In the genomic region with DNA sequence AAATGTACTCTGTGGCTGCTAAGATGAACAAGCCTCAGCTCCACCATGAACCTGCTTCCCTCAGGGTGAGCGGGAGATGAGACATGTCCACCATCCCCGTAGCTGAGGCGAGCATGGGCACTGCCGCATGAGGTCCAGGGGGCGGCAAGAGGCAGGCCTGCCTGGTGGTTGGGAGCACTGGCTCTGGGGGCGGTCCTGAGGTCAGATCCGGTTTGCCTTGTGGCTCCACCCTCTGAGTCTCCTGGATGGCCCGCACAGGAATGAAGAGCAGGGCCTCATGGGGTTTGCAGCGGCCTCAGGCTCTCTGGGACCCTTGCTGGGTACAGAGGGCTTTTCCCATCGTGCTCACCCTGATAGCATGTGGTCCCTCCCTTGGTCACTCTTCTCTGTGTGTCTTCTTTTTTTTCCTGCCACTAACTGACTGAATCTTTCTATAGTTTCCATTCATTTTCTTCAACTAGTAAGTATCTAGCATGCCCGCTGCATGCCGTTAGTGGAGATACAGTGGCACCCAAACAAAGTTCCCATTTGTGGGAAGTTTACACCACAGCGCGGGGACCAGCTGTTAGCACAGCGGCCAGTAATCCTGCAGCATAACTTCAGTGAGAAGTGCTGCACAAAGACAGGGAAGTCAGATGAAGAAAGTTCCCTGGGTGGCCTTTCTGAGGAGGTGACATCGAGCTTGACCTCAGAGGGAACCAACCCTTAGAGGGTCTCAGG, we compare ENCODE assay signal across 12 cellular contexts. TPM values are rescaled to one million over a fixed set of nuclear protein-coding genes. Genes with fewer than 3 reads are reported as not detected.
DNase-seq lines count a peak whose midpoint lies in the region; ATAC-seq and TF ChIP-seq lines count a peak whose summit lies in the region.
"Had no signal": no experiment of that assay in that cellular context is flagged by ENCODE, and none has a peak within 500 bp of the region (broad histone marks: within the 10 kb centered on the region; RNA-seq: fewer than 3 reads in every experiment).

No MANE protein-coding gene starts in this region.

- no peak overlapping the region for H3K18ac ChIP-seq in IMR-90 (ENCODE audit: low read depth, low read length)

- H2BK5ac ChIP-seq in IMR-90 (ENCODE audit: low read depth, low read length, poor library complexity, severe bottlenecking), result peak overlapping the region; percentile 5

- DNase-seq in IMR-90 (no peak), body of pancreas (no peak), stomach (no peak), GM20000 (ENCODE audit: low spot score) (no peak), T-cell (no peak), NCI-H1694 (lab: John Stamatoyannopoulos, UW) (no peak)
- DNase-seq: central memory CD4-positive, alpha-beta T cell; NCI-H1048 had no signal

- H3K27ac Mint-ChIP-seq in T-cell, result no peak overlapping the region

- H3K27me3 Mint-ChIP-seq in T-cell, result no peaks in the 10 kb centered on the region
- H3K27me3 Mint-ChIP-seq: natural killer cell treated with Interleukin-12 subunit alpha and Interleukin-12 subunit beta and Interleukin-15 and Interleukin-18, amount 100 ng/mL, for 72 hours had no signal

- no peaks in the 10 kb centered on the region for H3K4me1 Mint-ChIP-seq in T-cell

- no peak overlapping the region for H4K5ac ChIP-seq in IMR-90 (ENCODE audit: low read depth, low read length)

- POLR2A ChIA-PET in IMR-90 (lab: Charles Lee; ENCODE audit: unreplicated experiment) (no interaction called here), T-cell (lab: Charles Lee) (no interaction called here)

- no peaks in the 10 kb centered on the region for H3K9me3 Mint-ChIP-seq in T-cell
- H3K9me3 Mint-ChIP-seq: natural killer cell treated with Interleukin-12 subunit alpha and Interleukin-12 subunit beta and Interleukin-15 and Interleukin-18, amount 100 ng/mL, for 72 hours had no signal

- H3K4me1 ChIP-seq in IMR-90 (ENCODE audit: control insufficient read depth, insufficient read depth, low read length) (peaks cover 32% of the 10 kb centered on the region), body of pancreas (peaks cover 46% of the 10 kb centered on the region), liver (ENCODE audit: control insufficient read depth in 4 of 4, insufficient read depth in 4 of 4, low read length in 3 of 4) (peaks cover 7 to 64% (median 45%) of the 10 kb centered on the region in 4 donors), stomach (peaks cover 57 to 96% (median 79%) of the 10 kb centered on the region in 4 donors)
- H3K4me1 ChIP-seq: HAP-1 had no signal

- no peak overlapping the region for H3K4me3 ChIP-seq in IMR-90 (ENCODE audit: insufficient read depth, low read depth, low read length)
- H3K4me3 ChIP-seq in body of pancreas, result no peak overlapping the region
- no peak overlapping the region for H3K4me3 ChIP-seq in liver (ENCODE audit: low read depth in 1 of 3, low read length in 3 of 3)
- H3K4me3 ChIP-seq in stomach, result no peak overlapping the region
- H3K4me3 ChIP-seq: HAP-1 had no signal

- no peak overlapping the region for H2BK15ac ChIP-seq in IMR-90 (ENCODE audit: low read depth, low read length)

- peak overlapping the region; percentile 26 for H2AK9ac ChIP-seq in IMR-90 (replicated peaks; ENCODE audit: low read depth, low read length, poor library complexity)

- H2AFZ ChIP-seq in IMR-90 (replicated peaks; ENCODE audit: low read length, poor library complexity), result no peak overlapping the region

- H3K27ac ChIP-seq in IMR-90 (ENCODE audit: insufficient read depth, low read length) (peak overlapping the region; percentile 25; the same call in 1 of the 2 replicates), body of pancreas (peak overlapping the region in 3 of 4 donors; percentile 0 to 49 (median 40)), liver (ENCODE audit: low read depth in 1 of 2, low read length in 2 of 2) (peak overlapping the region; percentile 38 to 55), stomach (peak overlapping the region; percentile 63 to 88 (median 74))

- peaks cover 14% of the 10 kb centered on the region for H3K9me1 ChIP-seq in IMR-90 (ENCODE audit: insufficient read depth, low read length)

- no peak overlapping the region for H2BK120ac ChIP-seq in IMR-90 (ENCODE audit: low read depth, low read length)

- peaks cover 39% of the 10 kb centered on the region for H3K36me3 Mint-ChIP-seq in T-cell

- intact Hi-C loops in IMR-90 (cut with micrococcal nuclease) (no loop called here), body of pancreas (cut with DNase I) (no loop called here), stomach (cut with DNase I; ENCODE audit: low total_unique reads) (loop anchor here (10.0 kb wide), 1 partner anchor 52 kb away; no protein-coding TSS in a partner anchor)

- no peak for TF ChIP-seq EP300 in stomach (IDR thresholded peaks at IDR 0.05)

- peaks cover 56% of the 10 kb centered on the region for H4K20me1 ChIP-seq in IMR-90 (ENCODE audit: insufficient read depth, low read length)

- H3K36me3 ChIP-seq in IMR-90 (ENCODE audit: control insufficient read depth, insufficient read depth, low read length), result peaks cover 91% of the 10 kb centered on the region
- H3K36me3 ChIP-seq in body of pancreas (replicated peaks in 1 of 2; ENCODE audit: insufficient read depth in 1 of 2, low read depth in 2 of 2), result peaks cover 24 to 41% of the 10 kb centered on the region in 2 donors
- peaks cover 24 to 64% (median 34%) of the 10 kb centered on the region in 4 donors for H3K36me3 ChIP-seq in liver (ENCODE audit: control insufficient read depth in 4 of 4, insufficient read depth in 3 of 4, low read depth in 1 of 4, low read length in 3 of 4)
- H3K36me3 ChIP-seq in stomach, result peaks cover 88 to 100% (median 100%) of the 10 kb centered on the region in 4 donors

- H3K9ac ChIP-seq in IMR-90 (ENCODE audit: low read depth, low read length) (no peak overlapping the region), liver (ENCODE audit: low read depth in 1 of 2, low read length in 2 of 2) (no peak overlapping the region)

- H4K8ac ChIP-seq in IMR-90 (ENCODE audit: low read depth in 2 of 2, low read length in 2 of 2), result no peak overlapping the region

- H3K27me3 ChIP-seq in IMR-90 (ENCODE audit: control insufficient read depth, insufficient read depth, low read length), result no peaks in the 10 kb centered on the region
- no peaks in the 10 kb centered on the region for H3K27me3 ChIP-seq in body of pancreas
- no peaks in the 10 kb centered on the region for H3K27me3 ChIP-seq in liver (ENCODE audit: control insufficient read depth in 4 of 4, insufficient read depth in 4 of 4, low read length in 3 of 4)
- no peaks in the 10 kb centered on the region for H3K27me3 ChIP-seq in stomach

- 88% methylated on average over 9 of the region's 16 CpGs; no CpG with 5 or more reads in 1 of the 2 experiments for WGBS in IMR-90 (ENCODE audit: extremely low coverage in 2 of 2, insufficient read length in 1 of 2), 2 experiments
- 76 to 82% methylated on average over 16 of the region's 16 CpGs for WGBS in body of pancreas, 2 donors
- WGBS in liver, result 82% methylated on average over 16 of the region's 16 CpGs
- WGBS in stomach, 5 donors, result 42 to 63% (median 44%) methylated on average over 11 to 16 of the region's 16 CpGs

- no peak overlapping the region for H3K14ac ChIP-seq in IMR-90 (replicated peaks; ENCODE audit: low read depth, low read length)

- no peak for ATAC-seq in IMR-90 (ENCODE audit: low read depth)
- ATAC-seq in body of pancreas, result no peak
- ATAC-seq in GM18519 (IDR thresholded peaks at IDR 0.05; ENCODE audit: low FRiP score, unreplicated experiment), result no peak
- no peak for ATAC-seq in T-cell (replicated peaks in 1 of 4)
- ATAC-seq: natural killer cell treated with Interleukin-12 subunit alpha and Interleukin-12 subunit beta and Interleukin-15 and Interleukin-18, amount 100 ng/mL, for 72 hours had no signal

- 0 out of 2 replicates have a peak overlapping the region, but pooled peaks have one; percentile 32 for H2AK5ac ChIP-seq in IMR-90 (ENCODE audit: low read depth, low read length)

- TF ChIP-seq CTCF in IMR-90 (conservative IDR thresholded peaks at IDR 0.05; ENCODE audit: low read depth, low read length) (no peak), body of pancreas (IDR thresholded peaks at IDR 0.05) (no peak), liver (IDR thresholded peaks at IDR 0.05; ENCODE audit: low read depth, low read length, missing input control) (no peak), stomach (IDR thresholded peaks at IDR 0.05) (no peak), GM20000 (IDR thresholded peaks at IDR 0.05; ENCODE audit: extremely low read depth, missing control alignments) (no peak)

- H3K9me3 ChIP-seq in IMR-90 (ENCODE audit: control insufficient read depth, insufficient read depth, low read length) (no peaks in the 10 kb centered on the region), body of pancreas (no peaks in the 10 kb centered on the region), liver (ENCODE audit: control insufficient read depth in 4 of 4, low read length in 3 of 4) (no peaks in the 10 kb centered on the region), stomach (no peaks in the 10 kb centered on the region)
- H3K9me3 ChIP-seq: HAP-1 had no signal

- H3K4me3 Mint-ChIP-seq in T-cell, result no peak overlapping the region
- H3K4me3 Mint-ChIP-seq: natural killer cell treated with Interleukin-12 subunit alpha and Interleukin-12 subunit beta and Interleukin-15 and Interleukin-18, amount 100 ng/mL, for 72 hours had no signal

- in situ Hi-C loops in IMR-90 (cut with MboI; ENCODE audit: low sequenced_read_pairs), result no loop called here

- CTCF ChIA-PET in IMR-90 (lab: Yijun Ruan, JAX) (no interaction called here), T-cell (lab: Charles Lee) (no interaction called here)

- TF ChIP-seq RAD21 in IMR-90 (IDR thresholded peaks at IDR 0.05; ENCODE audit: low read length) (no peak), liver (IDR thresholded peaks at IDR 0.05) (no peak)

- TF ChIP-seq POLR2A in IMR-90 (IDR thresholded peaks at IDR 0.05; ENCODE audit: low read depth, low read length) (no peak), body of pancreas (IDR thresholded peaks at IDR 0.05) (no peak), stomach (IDR thresholded peaks at IDR 0.05) (no peak)

- no peak overlapping the region for H3K56ac ChIP-seq in IMR-90 (ENCODE audit: extremely low read depth, insufficient read depth, low read length)

- no peak overlapping the region for H3K4me2 ChIP-seq in IMR-90 (ENCODE audit: low read depth, low read length)

- BruUV-seq in IMR-90 (replicated peaks; lab: Mats Ljungman, UMichigan), result no TSS peak

- H3K23ac ChIP-seq in IMR-90 (ENCODE audit: low read depth, low read length), result no peak overlapping the region

- no peak overlapping the region for H4K91ac ChIP-seq in IMR-90 (ENCODE audit: insufficient read depth, low read depth, low read length)

- dilution Hi-C loops in IMR-90 (cut with HindIII; ENCODE audit: low sequenced_read_pairs, unreplicated experiment), result no loop called here

- no peak overlapping the region for H2BK20ac ChIP-seq in IMR-90 (ENCODE audit: low read depth, low read length)

- H3K79me1 ChIP-seq in IMR-90 (ENCODE audit: low read depth in 1 of 2, low read length in 2 of 2), result peaks cover 30 to 94% of the 10 kb centered on the region in 2 experiments

- peak overlapping the region; percentile 36; the same call in 1 of the 2 replicates for H3K4ac ChIP-seq in IMR-90 (ENCODE audit: low read depth, low read length)

RNA-seq across cellular contexts. Expression of a gene that starts 37.3 kb away (rescaled TPM):
- total RNA-seq in IMR-90 (2012; rRNA removed) (0.18 TPM in 1 of 2 replicates, not detected in the other), body of pancreas (10 to 100 TPM in 1 of 2 donors, 1 to 10 TPM in 1; 9.9 to 11.4 TPM), liver (10 to 100 TPM in 1 of 2 donors, 1 to 10 TPM in 1; 5.3 to 28.7 TPM), stomach (10 to 100 TPM in 1 of 5 donors, 1 to 10 TPM in 4; 1.2 to 33.3 (median 4.8) TPM), T-cell (10 to 100 TPM in 2 of 5 donors, 1 to 10 TPM in 3; 2.5 to 13.8 (median 8.8) TPM)
- polyA plus RNA-seq in IMR-90 (2012; rRNA removed) (0.97 and 0.99 TPM in 2 replicates), liver (10 to 100 TPM in 1 of 2 donors, 1 to 10 TPM in 1; 3.8 to 12.3 TPM), stomach (10 to 100 TPM in 2 of 3 donors, 1 to 10 TPM in 1; 3.4 to 16.9 (median 16.3) TPM)
- 0.27 and 0.67 TPM in 2 replicates for polyA plus RNA-seq in IMR-90 (2012; cell fraction: cytosol; rRNA removed)
- polyA plus RNA-seq in IMR-90 (2012; cell fraction: nucleus; rRNA removed; ENCODE audit: low replicate concordance), result 8.4 and 12.7 TPM in 2 replicates

RNA-seq across cellular contexts. Expression of a gene that starts 59.5 kb away (rescaled TPM):
- total RNA-seq in IMR-90 (2012; rRNA removed), result 614 and 659 TPM in 2 replicates
- polyA plus RNA-seq in IMR-90 (2012; rRNA removed), result 497 and 541 TPM in 2 replicates
- polyA plus RNA-seq in IMR-90 (2012; cell fraction: cytosol; rRNA removed), result 291 and 549 TPM in 2 replicates
- 608 and 1,383 TPM in 2 replicates for polyA plus RNA-seq in IMR-90 (2012; cell fraction: nucleus; rRNA removed; ENCODE audit: low replicate concordance)
- 100 to 1,000 TPM; 143 to 148 TPM for total RNA-seq in body of pancreas
- 100 to 1,000 TPM in 1 of 2 donors, 10 to 100 TPM in 1; 93.9 to 164 TPM for total RNA-seq in liver
- polyA plus RNA-seq in liver, result 100 to 1,000 TPM in 1 of 2 donors, 10 to 100 TPM in 1; 35.4 to 104 TPM
- 100 to 1,000 TPM; 254 to 343 (median 319) TPM for total RNA-seq in stomach
- 10 to 100 TPM; 55.3 to 87.2 (median 75.0) TPM for polyA plus RNA-seq in stomach
- total RNA-seq in T-cell, result 100 to 1,000 TPM in 4 of 5 donors, 10 to 100 TPM in 1; 100.0 to 201 (median 175) TPM
